In genomic region chr13:50144473-50145160, GRCh38 we compare ENCODE assay signal across 20 cellular contexts.
"Had no signal": no experiment of that assay in that cellular context is flagged by ENCODE, and none has a peak within 500 bp of the region (broad histone marks: within the 10 kb centered on the region; RNA-seq: fewer than 3 reads in every experiment).

No MANE protein-coding gene starts in this region.

- H3K36me3 ChIP-seq: breast epithelium, sigmoid colon, stomach, upper lobe of right lung had no signal

- H3K4me3 ChIP-seq: breast epithelium, mucosa of descending colon, sigmoid colon, stomach, testis, upper lobe of right lung had no signal

- FAIRE-seq: keratinocyte, TTC549 had no signal

- ATAC-seq: left lobe of liver; mucosa of descending colon; naive thymus-derived CD8-positive, alpha-beta T cell; upper lobe of right lung had no signal

- DNase-seq: activated CD4-positive, alpha-beta T cell treated with anti-CD3 and anti-CD28 coated beads, Interleukin-2, amount 10 ng/mL, durations not matched to agents 7 days and 5 days; activated naive CD4-positive, alpha-beta T cell; activated naive CD8-positive, alpha-beta T cell treated with anti-CD3 and anti-CD28 coated beads, Interleukin-2, amount 10 ng/mL, durations not matched to agents 7 days and 5 days; aorta; erythroblast; hippocampal formation; mammary epithelial cell; mucosa of descending colon; naive thymus-derived CD8-positive, alpha-beta T cell; sigmoid colon; stimulated activated CD4-positive, alpha-beta T cell treated with anti-CD3 and anti-CD28 coated beads, Interleukin-1b, Interleukin-23, amount 100 ng/mL, for 48 hours; stomach; T-helper 2 cell; testis; upper lobe of right lung had no signal

- H3K4me1 ChIP-seq: breast epithelium, parathyroid adenoma, sigmoid colon, stomach, testis had no signal

- H3K27me3 ChIP-seq: breast epithelium, sigmoid colon, stomach, testis, upper lobe of right lung had no signal

- H3K27ac ChIP-seq: breast epithelium, parathyroid adenoma, sigmoid colon, stomach, testis, upper lobe of right lung had no signal

- H3K9me3 ChIP-seq: breast epithelium, mucosa of descending colon, sigmoid colon, stomach, testis, upper lobe of right lung had no signal
